18 cellular contexts compared by ENCODE assay signal in the genomic region with DNA sequence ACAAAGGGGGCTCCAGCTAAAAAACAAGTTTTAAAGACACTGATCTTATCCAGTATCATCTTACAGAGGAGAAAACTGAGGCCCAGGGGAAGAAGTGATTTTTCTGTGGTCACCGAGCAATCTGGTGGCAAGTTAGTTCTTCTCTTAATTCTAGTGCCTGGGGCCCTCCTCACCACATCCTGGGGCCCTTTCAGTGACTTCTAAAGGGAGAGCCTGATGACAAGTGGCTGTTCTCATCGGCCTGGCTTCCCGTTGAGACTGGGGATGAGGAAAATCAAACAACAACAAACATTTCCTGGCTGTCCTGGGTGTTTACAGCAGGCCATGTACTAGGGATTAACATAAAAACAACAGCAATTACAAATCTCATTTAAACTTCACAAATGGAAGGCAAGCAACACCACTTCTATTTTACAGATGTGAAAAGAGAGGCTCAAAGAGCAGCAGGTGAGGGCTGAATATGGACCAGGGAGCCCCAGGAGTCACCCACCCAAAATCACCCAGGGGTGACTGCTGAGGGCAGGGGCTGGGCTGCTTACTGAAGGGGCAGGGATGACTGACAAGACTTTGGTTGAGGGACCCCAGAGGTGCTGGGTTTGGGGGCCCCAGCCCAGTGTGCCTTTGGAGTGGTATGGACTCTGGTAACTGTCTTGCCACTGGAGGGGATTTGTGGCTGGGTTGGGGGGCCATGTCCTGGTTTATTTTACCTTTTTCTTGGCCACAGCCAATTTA. TPM values are rescaled to one million over a fixed set of nuclear protein-coding genes. Genes with fewer than 3 reads are reported as not detected.
DNase-seq lines count a peak whose midpoint lies in the region; ATAC-seq and TF ChIP-seq lines count a peak whose summit lies in the region.
"Had no signal": no experiment of that assay in that cellular context is flagged by ENCODE, and none has a peak within 500 bp of the region (broad histone marks: within the 10 kb centered on the region; RNA-seq: fewer than 3 reads in every experiment).

No MANE protein-coding gene starts in this region.

- H3K36me3 Mint-ChIP-seq in activated T-cell treated with anti-CD3 and anti-CD28 coated beads, Interleukin-2, amount 50 U/mL, for 72 hours (ENCODE audit: insufficient read depth in 2 of 2), result no peaks in the 10 kb centered on the region
- H3K36me3 Mint-ChIP-seq in activated naive CD8-positive, alpha-beta T cell treated with anti-CD3 and anti-CD28 coated beads, Interleukin-2, amount 10 ng/mL, durations not matched to agents 7 days and 5 days, result no peaks in the 10 kb centered on the region
- no peaks in the 10 kb centered on the region for H3K36me3 Mint-ChIP-seq in osteocyte (ENCODE audit: unreplicated experiment)
- H3K36me3 Mint-ChIP-seq: naive B cell had no signal

- H2AFZ ChIP-seq in KMS-11 (ENCODE audit: low read depth), result 0 out of 2 replicates have a peak overlapping the region, but pooled peaks have one; percentile 12

- CTCF ChIA-PET in A673 (lab: Charles Lee), result no interaction called here

- H3K4me1 Mint-ChIP-seq in activated T-cell treated with anti-CD3 and anti-CD28 coated beads, Interleukin-2, amount 50 U/mL, for 72 hours (ENCODE audit: low read depth), result peaks cover 37% of the 10 kb centered on the region
- peaks cover 37% of the 10 kb centered on the region for H3K4me1 Mint-ChIP-seq in activated naive CD8-positive, alpha-beta T cell treated with anti-CD3 and anti-CD28 coated beads, Interleukin-2, amount 10 ng/mL, durations not matched to agents 7 days and 5 days
- H3K4me1 Mint-ChIP-seq in osteocyte (ENCODE audit: unreplicated experiment), result peaks cover 14% of the 10 kb centered on the region

- TF ChIP-seq CTCF in KMS-11 (conservative IDR thresholded peaks at IDR 0.05; ENCODE audit: low read depth, low read length) (no peak), A673 (conservative IDR thresholded peaks at IDR 0.05; ENCODE audit: low read depth, low read length) (no peak), osteocyte (IDR thresholded peaks at IDR 0.05) (no peak)

- H3K4me1 ChIP-seq in KMS-11 (ENCODE audit: low read depth, poor library complexity, severe bottlenecking) (peaks cover 18% of the 10 kb centered on the region), A673 (ENCODE audit: insufficient read depth, low read length, poor library complexity, severe bottlenecking) (peaks cover 9% of the 10 kb centered on the region)
- H3K4me1 ChIP-seq: gastroesophageal sphincter, tibial artery had no signal

- H3K27ac ChIP-seq in KMS-11, result 0 out of 2 replicates have a peak overlapping the region, but pooled peaks have one; percentile 14
- H3K27ac ChIP-seq in A673 (ENCODE audit: low read depth, low read length, poor library complexity, severe bottlenecking), result no peak overlapping the region
- H3K27ac ChIP-seq: gastroesophageal sphincter, lower lobe of right lung, tibial artery had no signal

- peak overlapping the region; percentile 64 for H3K27ac Mint-ChIP-seq in activated T-cell treated with anti-CD3 and anti-CD28 coated beads, Interleukin-2, amount 50 U/mL, for 72 hours
- H3K27ac Mint-ChIP-seq in activated naive CD8-positive, alpha-beta T cell treated with anti-CD3 and anti-CD28 coated beads, Interleukin-2, amount 10 ng/mL, durations not matched to agents 7 days and 5 days, result peak overlapping the region; percentile 81
- no peak overlapping the region for H3K27ac Mint-ChIP-seq in osteocyte (ENCODE audit: unreplicated experiment)
- H3K27ac Mint-ChIP-seq: T-helper 17 cell had no signal

- intact Hi-C loops in A673 (cut with micrococcal nuclease; ENCODE audit: unreplicated experiment), result no loop called here

- H3K79me2 ChIP-seq in KMS-11 (ENCODE audit: insufficient read depth, low read depth), result no peaks in the 10 kb centered on the region

- peak overlapping the region; percentile 63 to 77 for H3K4me3 Mint-ChIP-seq in activated T-cell treated with anti-CD3 and anti-CD28 coated beads, Interleukin-2, amount 50 U/mL, for 72 hours
- peak overlapping the region; percentile 41 for H3K4me3 Mint-ChIP-seq in activated naive CD8-positive, alpha-beta T cell treated with anti-CD3 and anti-CD28 coated beads, Interleukin-2, amount 10 ng/mL, durations not matched to agents 7 days and 5 days
- no peak overlapping the region for H3K4me3 Mint-ChIP-seq in osteocyte (ENCODE audit: unreplicated experiment)
- H3K4me3 Mint-ChIP-seq: naive B cell had no signal

- H3K36me3 ChIP-seq in KMS-11 (ENCODE audit: insufficient read depth), result no peaks in the 10 kb centered on the region
- H3K36me3 ChIP-seq in A673 (ENCODE audit: insufficient read depth, low read length, poor library complexity, severe bottlenecking), result no peaks in the 10 kb centered on the region
- H3K36me3 ChIP-seq: gastroesophageal sphincter, lower lobe of right lung, tibial artery had no signal

- H3K27me3 ChIP-seq in KMS-11 (ENCODE audit: insufficient read depth, low read depth), result no peaks in the 10 kb centered on the region
- H3K27me3 ChIP-seq in A673 (replicated peaks; ENCODE audit: insufficient read depth, low read depth, low read length, poor library complexity), result no peaks in the 10 kb centered on the region
- H3K27me3 ChIP-seq: gastroesophageal sphincter had no signal

- no peaks in the 10 kb centered on the region for H3K9me3 Mint-ChIP-seq in activated T-cell treated with anti-CD3 and anti-CD28 coated beads, Interleukin-2, amount 50 U/mL, for 72 hours
- H3K9me3 Mint-ChIP-seq in activated naive CD8-positive, alpha-beta T cell treated with anti-CD3 and anti-CD28 coated beads, Interleukin-2, amount 10 ng/mL, durations not matched to agents 7 days and 5 days, result no peaks in the 10 kb centered on the region
- H3K9me3 Mint-ChIP-seq in osteocyte (ENCODE audit: unreplicated experiment), result no peaks in the 10 kb centered on the region
- H3K9me3 Mint-ChIP-seq: naive B cell had no signal

- POLR2A ChIA-PET in activated naive CD8-positive, alpha-beta T cell treated with anti-CD3 and anti-CD28 coated beads, Interleukin-2, amount 10 ng/mL, durations not matched to agents 7 days and 5 days (lab: Charles Lee), result no interaction called here
- POLR2A ChIA-PET in A673 (lab: Charles Lee; ENCODE audit: low non-redundant PET), result no interaction called here

- no TSS peak for BruUV-seq in A673 (replicated peaks; lab: Mats Ljungman, UMichigan)

- ATAC-seq in activated T-cell treated with anti-CD3 and anti-CD28 coated beads, Interleukin-2, amount 50 U/mL, for 72 hours (replicated peaks in 1 of 2), result peak; percentile 91 to 95
- peak; percentile 96 for ATAC-seq in activated naive CD8-positive, alpha-beta T cell treated with anti-CD3 and anti-CD28 coated beads, Interleukin-2, amount 10 ng/mL, durations not matched to agents 7 days and 5 days (ENCODE audit: low read depth)
- ATAC-seq in stimulated activated naive CD8-positive, alpha-beta T cell treated with anti-CD3 and anti-CD28 coated beads, Interleukin-15, Interleukin-2, amounts not matched to agents 100 U/mL and 50 U/mL, for 24 hours, result peak; percentile 92
- ATAC-seq: gastroesophageal sphincter, lower lobe of right lung, T-helper 17 cell had no signal

- no peaks in the 10 kb centered on the region for H4K20me1 ChIP-seq in KMS-11 (ENCODE audit: insufficient read depth)

- no peaks in the 10 kb centered on the region for H3K9me3 ChIP-seq in A673 (ENCODE audit: low read depth, low read length, poor library complexity, severe bottlenecking)
- H3K9me3 ChIP-seq: Caco-2, gastroesophageal sphincter, lower lobe of right lung, tibial artery had no signal

- H3K4me3 ChIP-seq in KMS-11 (IDR thresholded peaks at IDR 0.05; ENCODE audit: insufficient read depth, low read depth, low read length) (no peak overlapping the region), A673 (ENCODE audit: low read depth, low read length, poor library complexity, severe bottlenecking) (no peak overlapping the region)
- H3K4me3 ChIP-seq: gastroesophageal sphincter, lower lobe of right lung, tibial artery had no signal

- H3K4me2 ChIP-seq in KMS-11, result no peak overlapping the region

- peak; percentile 52 to 66 for DNase-seq in activated T-cell treated with anti-CD3 and anti-CD28 coated beads, Interleukin-2, amount 50 U/mL, for 72 hours
- no peak for DNase-seq in activated T-cell treated with anti-CD3 and anti-CD28 coated beads, Interleukin-2, amount 50 U/mL, for 1 hour
- peak; percentile 52 for DNase-seq in activated naive CD8-positive, alpha-beta T cell treated with anti-CD3 and anti-CD28 coated beads, Interleukin-2, amount 10 ng/mL, durations not matched to agents 7 days and 5 days
- peak; percentile 42 for DNase-seq in stimulated activated naive CD8-positive, alpha-beta T cell treated with anti-CD3 and anti-CD28 coated beads, Interleukin-15, Interleukin-2, amounts not matched to agents 100 U/mL and 50 U/mL, for 24 hours
- no peak for DNase-seq in A673 (ENCODE audit: low spot score)
- no peak for DNase-seq in osteocyte (ENCODE audit: extremely low spot score, unreplicated experiment)
- DNase-seq in GM03348 (ENCODE audit: low spot score), result no peak
- DNase-seq: GDM1; IMR-90; lower lobe of right lung; naive B cell; NCI-H1092 treated with DMSO at 0.1 percent for 48 hours; stimulated activated CD8-positive, alpha-beta memory T cell treated with anti-CD3 and anti-CD28 coated beads, Interleukin-4, amount 100 ng/mL, for 48 hours; T-helper 17 cell; tibial artery had no signal

- H3K27me3 Mint-ChIP-seq in activated T-cell treated with anti-CD3 and anti-CD28 coated beads, Interleukin-2, amount 50 U/mL, for 72 hours (ENCODE audit: low read depth), result no peaks in the 10 kb centered on the region
- peaks cover 22% of the 10 kb centered on the region for H3K27me3 Mint-ChIP-seq in activated naive CD8-positive, alpha-beta T cell treated with anti-CD3 and anti-CD28 coated beads, Interleukin-2, amount 10 ng/mL, durations not matched to agents 7 days and 5 days
- H3K27me3 Mint-ChIP-seq in osteocyte (ENCODE audit: unreplicated experiment), result peaks cover 51% of the 10 kb centered on the region

- no peak overlapping the region for H3K9ac ChIP-seq in KMS-11

RNA-seq across cellular contexts. Expression of gene MTPAP, which starts 24.7 kb away (rescaled TPM):
- total RNA-seq in activated T-cell treated with anti-CD3 and anti-CD28 coated beads, Interleukin-2, amount 50 U/mL, for 72 hours, result 10 to 100 TPM; 36.8 to 43.1 TPM
- total RNA-seq in activated naive CD8-positive, alpha-beta T cell treated with anti-CD3 and anti-CD28 coated beads, Interleukin-2, amount 10 ng/mL, durations not matched to agents 7 days and 5 days, result 10 to 100 TPM; 24.2 to 29.4 TPM
- total RNA-seq in A673 (2021), result 54.8 and 57.0 TPM in 2 replicates
- total RNA-seq in osteocyte, result 21.3 and 21.7 TPM in 2 replicates

Comparison
In these comparisons a context has a peak if more than half of its experiments do, and no peak if none do; other contexts are left out.
1. DNase-seq: peak in activated T-cell treated with anti-CD3 and anti-CD28 coated beads, Interleukin-2, amount 50 U/mL, for 72 hours (2 of 2), activated naive CD8-positive, alpha-beta T cell treated with anti-CD3 and anti-CD28 coated beads, Interleukin-2, amount 10 ng/mL, durations not matched to agents 7 days and 5 days (single experiment) and stimulated activated naive CD8-positive, alpha-beta T cell treated with anti-CD3 and anti-CD28 coated beads, Interleukin-15, Interleukin-2, amounts not matched to agents 100 U/mL and 50 U/mL, for 24 hours (single experiment); none in activated T-cell treated with anti-CD3 and anti-CD28 coated beads, Interleukin-2, amount 50 U/mL, for 1 hour (single experiment), A673 (single experiment), osteocyte (single experiment) and GM03348 (single experiment).
2. Peak in every context shown above with its lines, with median percentiles within 50 percentile points of each other: ATAC-seq.